Comparison of ENCODE assay signal across 16 cellular contexts in the genomic region with DNA sequence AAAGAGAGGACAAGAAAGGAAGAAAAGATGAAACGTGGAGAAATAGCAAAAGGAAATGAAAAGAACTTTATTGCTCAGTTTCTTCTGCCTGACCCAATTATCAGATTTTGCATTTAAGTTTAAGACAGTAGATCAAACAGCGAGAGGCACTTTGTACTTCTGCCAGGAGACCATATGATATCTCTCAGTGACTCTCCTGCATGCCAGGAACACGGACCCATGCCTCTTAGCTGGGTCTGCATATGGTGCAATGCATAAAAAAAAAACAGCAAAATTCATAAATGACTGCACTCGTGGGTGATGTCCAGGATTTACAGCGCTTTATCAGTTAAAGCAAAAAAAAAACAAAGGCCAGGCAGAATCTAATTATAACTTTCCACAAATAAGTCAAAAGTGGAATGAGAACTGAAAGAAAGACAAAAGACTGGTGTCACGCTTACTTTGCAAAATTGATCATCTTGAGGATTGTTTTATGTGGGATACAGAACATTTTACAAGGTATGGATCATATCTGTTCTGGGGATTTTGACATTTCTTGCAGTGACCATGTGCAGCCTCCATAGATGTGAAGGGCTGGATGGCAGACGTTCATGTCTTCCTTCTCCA.
DNase-seq lines count a peak whose midpoint lies in the region; ATAC-seq lines count a peak whose summit lies in the region.
"Had no signal": no experiment of that assay in that cellular context is flagged by ENCODE, and none has a peak within 500 bp of the region (broad histone marks: within the 10 kb centered on the region; RNA-seq: fewer than 3 reads in every experiment).

No MANE protein-coding gene starts in this region.

- peak overlapping the region; percentile 95 for H3K27ac Mint-ChIP-seq in activated naive CD8-positive, alpha-beta T cell treated with anti-CD3 and anti-CD28 coated beads for 36 hours
- H3K27ac Mint-ChIP-seq in stimulated activated effector memory CD8-positive, alpha-beta T cell treated with anti-CD3 and anti-CD28 coated beads, Interleukin-12 subunit alpha, Interleukin-12 subunit beta, amount 100 ng/mL, for 72 hours = peak overlapping the region; percentile 100

- peaks cover 25% of the 10 kb centered on the region for H3K36me3 Mint-ChIP-seq in activated T-cell treated with anti-CD3 and anti-CD28 coated beads, Interleukin-2, amount 50 U/mL, for 4 hours (ENCODE audit: insufficient read depth)
- peaks cover 11% of the 10 kb centered on the region for H3K36me3 Mint-ChIP-seq in activated naive CD8-positive, alpha-beta T cell treated with anti-CD3 and anti-CD28 coated beads for 36 hours
- H3K36me3 Mint-ChIP-seq in stimulated activated effector memory CD8-positive, alpha-beta T cell treated with anti-CD3 and anti-CD28 coated beads, Interleukin-12 subunit alpha, Interleukin-12 subunit beta, amount 100 ng/mL, for 72 hours = peaks cover 43% of the 10 kb centered on the region

- H3K4me1 Mint-ChIP-seq in activated T-cell treated with anti-CD3 and anti-CD28 coated beads, Interleukin-2, amount 50 U/mL, for 4 hours (ENCODE audit: low read depth) = peaks cover 92% of the 10 kb centered on the region
- H3K4me1 Mint-ChIP-seq in activated naive CD8-positive, alpha-beta T cell treated with anti-CD3 and anti-CD28 coated beads for 36 hours = peaks cover 83% of the 10 kb centered on the region
- H3K4me1 Mint-ChIP-seq in stimulated activated effector memory CD8-positive, alpha-beta T cell treated with anti-CD3 and anti-CD28 coated beads, Interleukin-12 subunit alpha, Interleukin-12 subunit beta, amount 100 ng/mL, for 72 hours = peaks cover 95% of the 10 kb centered on the region

- DNase-seq in activated T-cell treated with anti-CD3 and anti-CD28 coated beads, Interleukin-2, amount 50 U/mL, for 4 hours = no peak
- no peak for DNase-seq in activated T-cell treated with anti-CD3 and anti-CD28 coated beads, Interleukin-2, amount 50 U/mL, for 1 hour
- DNase-seq in Jurkat, Clone E6-1 (ENCODE audit: low read depth, low spot score) = peak; percentile 68
- no peak for DNase-seq in activated naive CD8-positive, alpha-beta T cell treated with anti-CD3 and anti-CD28 coated beads for 36 hours
- DNase-seq in stimulated activated effector memory CD8-positive, alpha-beta T cell treated with anti-CD3 and anti-CD28 coated beads, Interleukin-12 subunit alpha, Interleukin-12 subunit beta, amount 100 ng/mL, for 72 hours (ENCODE audit: low spot score in 2 of 2) = no peak
- no peak for DNase-seq in NCI-H524 (lab: John Stamatoyannopoulos, UW)
- DNase-seq in NK-92 (lab: John Stamatoyannopoulos, UW; ENCODE audit: unreplicated experiment) = no peak
- no peak for DNase-seq in LoVo (ENCODE audit: low spot score)
- DNase-seq: islet precursor cell, NCI-H1417 treated with DMSO at 0.1 percent for 48 hours, NCI-H446 treated with DMSO at 0.1 percent for 48 hours, pancreas, small intestine, SW 1271 had no signal

- H3K27me3 Mint-ChIP-seq in activated T-cell treated with anti-CD3 and anti-CD28 coated beads, Interleukin-2, amount 50 U/mL, for 4 hours (ENCODE audit: low read depth) = no peaks in the 10 kb centered on the region
- peaks cover 6% of the 10 kb centered on the region for H3K27me3 Mint-ChIP-seq in activated naive CD8-positive, alpha-beta T cell treated with anti-CD3 and anti-CD28 coated beads for 36 hours
- H3K27me3 Mint-ChIP-seq: IgD-negative memory B cell had no signal

- H3K4me3 ChIP-seq in Jurkat, Clone E6-1 (ENCODE audit: low read length) = no peak overlapping the region; the same call in 1 of the 2 replicates
- H3K4me3 ChIP-seq: HAP-1, pancreas had no signal

- no peak for ATAC-seq in activated T-cell treated with anti-CD3 and anti-CD28 coated beads, Interleukin-2, amount 50 U/mL, for 4 hours
- ATAC-seq in stimulated activated effector memory CD8-positive, alpha-beta T cell treated with anti-CD3 and anti-CD28 coated beads, Interleukin-12 subunit alpha, Interleukin-12 subunit beta, amount 100 ng/mL, for 72 hours = no peak
- ATAC-seq: pancreas had no signal

- peak overlapping the region; percentile 65 for H3K4me3 Mint-ChIP-seq in activated T-cell treated with anti-CD3 and anti-CD28 coated beads, Interleukin-2, amount 50 U/mL, for 4 hours
- peak overlapping the region; percentile 75 for H3K4me3 Mint-ChIP-seq in activated naive CD8-positive, alpha-beta T cell treated with anti-CD3 and anti-CD28 coated beads for 36 hours
- peak overlapping the region; percentile 72 for H3K4me3 Mint-ChIP-seq in stimulated activated effector memory CD8-positive, alpha-beta T cell treated with anti-CD3 and anti-CD28 coated beads, Interleukin-12 subunit alpha, Interleukin-12 subunit beta, amount 100 ng/mL, for 72 hours

- no peaks in the 10 kb centered on the region for H3K9me3 Mint-ChIP-seq in activated T-cell treated with anti-CD3 and anti-CD28 coated beads, Interleukin-2, amount 50 U/mL, for 4 hours
- H3K9me3 Mint-ChIP-seq in activated naive CD8-positive, alpha-beta T cell treated with anti-CD3 and anti-CD28 coated beads for 36 hours = no peaks in the 10 kb centered on the region
- no peaks in the 10 kb centered on the region for H3K9me3 Mint-ChIP-seq in stimulated activated effector memory CD8-positive, alpha-beta T cell treated with anti-CD3 and anti-CD28 coated beads, Interleukin-12 subunit alpha, Interleukin-12 subunit beta, amount 100 ng/mL, for 72 hours
- H3K9me3 Mint-ChIP-seq: IgD-negative memory B cell had no signal
